In the genomic region with DNA sequence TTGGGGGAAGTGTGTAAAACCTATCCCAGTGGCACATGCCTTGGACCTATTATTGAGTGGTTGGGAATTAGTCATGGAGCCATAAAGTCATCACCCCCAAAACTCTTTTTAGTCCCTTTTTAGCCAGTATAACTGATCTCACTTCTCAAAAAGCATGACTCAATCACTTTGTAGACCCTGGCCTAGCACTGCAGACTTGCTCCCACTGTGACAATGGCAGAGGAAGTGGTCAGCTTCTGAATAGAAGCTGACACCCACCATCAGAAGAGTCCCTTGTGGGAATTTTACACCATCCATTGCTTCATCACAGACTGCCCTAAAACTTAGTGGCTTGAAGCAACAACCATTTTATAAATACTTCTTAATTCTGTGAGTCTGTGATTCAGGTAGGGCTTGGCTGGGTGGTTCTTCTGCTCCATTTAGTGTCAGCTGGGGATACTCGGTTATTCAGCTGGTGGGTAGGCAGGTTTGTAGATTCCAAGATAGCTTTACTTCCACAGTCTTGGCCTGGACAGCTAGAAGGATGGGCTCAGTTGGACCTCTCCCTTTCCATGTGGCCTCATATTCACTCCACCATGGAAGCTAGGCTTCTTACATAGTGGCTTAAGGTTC, we compare ENCODE assay signal across 16 cellular contexts.
"Had no signal": no experiment of that assay in that cellular context is flagged by ENCODE, and none has a peak within 500 bp of the region (broad histone marks: within the 10 kb centered on the region; RNA-seq: fewer than 3 reads in every experiment).

No MANE protein-coding gene starts in this region.

- H2AFZ ChIP-seq: hepatocyte had no signal

- H3K36me3 Mint-ChIP-seq: brain had no signal

- H3K4me2 ChIP-seq: hepatocyte had no signal

- H3K4me3 ChIP-seq: hepatocyte, pancreas, transverse colon had no signal

- H3K79me2 ChIP-seq: hepatocyte had no signal

- H3K4me3 Mint-ChIP-seq: activated naive CD4-positive, alpha-beta T cell treated with anti-CD3 and anti-CD28 coated beads, Interleukin-2, amount 50 U/mL, for 24 hours; central memory CD8-positive, alpha-beta T cell; dendritic cell treated with granulocyte-macrophage colony-stimulating factor and Interleukin-4, amounts not matched to agents 40 ng/mL and 50 ng/mL, for 4 days had no signal

- ATAC-seq: left ventricle myocardium superior had no signal

- H3K27me3 ChIP-seq: hepatocyte, pancreas, transverse colon had no signal

- H3K27me3 Mint-ChIP-seq: activated naive CD4-positive, alpha-beta T cell treated with anti-CD3 and anti-CD28 coated beads, Interleukin-2, amount 50 U/mL, for 24 hours had no signal

- H3K9me3 Mint-ChIP-seq: activated naive CD4-positive, alpha-beta T cell treated with anti-CD3 and anti-CD28 coated beads, Interleukin-2, amount 50 U/mL, for 24 hours; activated T-helper 2 cell treated with anti-CD3 and anti-CD28 coated beads, Interferon-gamma antibody, Interleukin-2, Interleukin-4, amounts not matched to agents 10 μg/mL and 5 μg/mL and 100 μg/mL, durations not matched to agents 14 hours and 24 hours and 36 hours; central memory CD8-positive, alpha-beta T cell; dendritic cell treated with granulocyte-macrophage colony-stimulating factor and Interleukin-4, amounts not matched to agents 40 ng/mL and 50 ng/mL, for 4 days had no signal

- H3K36me3 ChIP-seq: pancreas, transverse colon had no signal

- H3K27ac Mint-ChIP-seq: activated naive CD4-positive, alpha-beta T cell treated with anti-CD3 and anti-CD28 coated beads, Interleukin-2, amount 50 U/mL, for 24 hours; activated T-helper 2 cell treated with anti-CD3 and anti-CD28 coated beads, Interferon-gamma antibody, Interleukin-2, Interleukin-4, amounts not matched to agents 10 μg/mL and 5 μg/mL and 100 μg/mL, durations not matched to agents 14 hours and 24 hours and 36 hours; dendritic cell treated with granulocyte-macrophage colony-stimulating factor and Interleukin-4, amounts not matched to agents 40 ng/mL and 50 ng/mL, for 4 days had no signal

- H3K9me3 ChIP-seq: pancreas, transverse colon had no signal

- H3K27ac ChIP-seq: hepatocyte, pancreas, transverse colon had no signal

- H3K4me1 ChIP-seq: pancreas, transverse colon had no signal

- DNase-seq: activated CD4-positive, alpha-beta T cell treated with anti-CD3 and anti-CD28 coated beads, Interleukin-2, amount 50 U/mL, for 1 hour; amygdala; kidney; left ventricle myocardium superior; mesendoderm; pancreas; stimulated activated CD4-positive, alpha-beta T cell treated with anti-CD3 and anti-CD28 coated beads, Interleukin-15, amount 100 ng/mL, for 24 hours; stimulated activated CD4-positive, alpha-beta T cell treated with anti-CD3 and anti-CD28 coated beads, Interleukin-4, amount 100 ng/mL, for 4 hours; T-helper 2 cell; transverse colon had no signal

- H3K4me1 Mint-ChIP-seq: activated naive CD4-positive, alpha-beta T cell treated with anti-CD3 and anti-CD28 coated beads, Interleukin-2, amount 50 U/mL, for 24 hours; central memory CD8-positive, alpha-beta T cell had no signal
